20 cellular contexts compared by ENCODE assay signal in the genomic region with DNA sequence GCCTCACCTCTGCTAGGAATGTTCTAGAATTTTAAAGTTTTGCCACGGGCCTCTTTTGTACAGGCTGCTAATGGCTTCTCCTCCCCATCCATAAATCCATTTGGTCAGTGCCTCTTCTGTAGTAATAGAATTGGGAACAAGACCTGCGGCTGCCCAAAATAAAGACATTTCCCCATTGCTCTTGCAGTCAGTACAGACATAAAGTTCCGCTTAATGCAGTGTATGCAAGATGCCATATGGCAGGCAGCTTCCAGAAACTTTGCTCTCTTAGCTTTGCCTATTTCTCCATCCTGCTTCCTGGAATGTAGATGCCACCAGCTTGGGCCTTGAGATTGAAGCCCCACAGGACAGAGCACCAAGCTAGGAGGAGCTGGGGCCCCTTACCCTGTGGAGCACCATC. TPM values are rescaled to one million over a fixed set of nuclear protein-coding genes. Genes with fewer than 3 reads are reported as not detected.
DNase-seq lines count a peak whose midpoint lies in the region; ATAC-seq and TF ChIP-seq lines count a peak whose summit lies in the region.
"Had no signal": no experiment of that assay in that cellular context is flagged by ENCODE, and none has a peak within 500 bp of the region (broad histone marks: within the 10 kb centered on the region; RNA-seq: fewer than 3 reads in every experiment).

No MANE protein-coding gene starts in this region.

- POLR2A ChIA-PET in activated CD8-positive, alpha-beta T cell treated with anti-CD3 and anti-CD28 coated beads for 36 hours (lab: Charles Lee), result no interaction called here
- POLR2A ChIA-PET in CD8-positive, alpha-beta T cell (lab: Charles Lee), result no interaction called here

- no peaks in the 10 kb centered on the region for H3K27me3 ChIP-seq in BLaER1 treated with 17β-estradiol and CSF1 and Interleukin-3, amounts not matched to agents 10 nM and 100 nM
- no peaks in the 10 kb centered on the region for H3K27me3 ChIP-seq in CD8-positive, alpha-beta T cell (ENCODE audit: insufficient read depth, low read length)

- no peaks in the 10 kb centered on the region for H3K9me3 ChIP-seq in BLaER1 treated with 17β-estradiol and CSF1 and Interleukin-3, amounts not matched to agents 10 nM and 100 nM (replicated peaks in 1 of 11)
- no peaks in the 10 kb centered on the region for H3K9me3 ChIP-seq in CD8-positive, alpha-beta T cell (ENCODE audit: low read length)
- H3K9me3 ChIP-seq: HAP-1 had no signal

- TF ChIP-seq CTCF in activated CD8-positive, alpha-beta T cell treated with anti-CD3 and anti-CD28 coated beads for 36 hours (IDR thresholded peaks at IDR 0.05), result no peak
- TF ChIP-seq CTCF in CD8-positive, alpha-beta T cell (IDR thresholded peaks at IDR 0.05), result no peak

- no peak for ATAC-seq in activated CD8-positive, alpha-beta T cell treated with anti-CD3 and anti-CD28 coated beads for 36 hours
- ATAC-seq in CD8-positive, alpha-beta T cell, result no peak

- no peaks in the 10 kb centered on the region; a peak in 1 of 22 replicates for H3K36me3 ChIP-seq in BLaER1 treated with 17β-estradiol and CSF1 and Interleukin-3, amounts not matched to agents 10 nM and 100 nM
- H3K36me3 ChIP-seq in CD8-positive, alpha-beta T cell (ENCODE audit: insufficient read depth, low read length), result no peaks in the 10 kb centered on the region
- H3K36me3 ChIP-seq: HAP-1 had no signal

- H3K27ac ChIP-seq in BLaER1 treated with 17β-estradiol and CSF1 and Interleukin-3, amounts not matched to agents 10 nM and 100 nM, result peak overlapping the region in 9 of 11 experiments; percentile 2 to 92 (median 75); a peak in 14 of 22 replicates
- H3K27ac ChIP-seq in CD8-positive, alpha-beta T cell (ENCODE audit: low read depth, low read length), result no peak overlapping the region

- CTCF ChIA-PET in activated CD8-positive, alpha-beta T cell treated with anti-CD3 and anti-CD28 coated beads for 36 hours (lab: Charles Lee), result no interaction called here
- CTCF ChIA-PET in CD8-positive, alpha-beta T cell (lab: Charles Lee), result interaction anchor here (2.7 kb wide), 1 partner anchor 68 kb away, joined by 7 read pairs; no protein-coding TSS in a partner anchor

- no peaks in the 10 kb centered on the region for H4K20me1 ChIP-seq in BLaER1 treated with 17β-estradiol and CSF1 and Interleukin-3, amounts not matched to agents 10 nM and 100 nM

- intact Hi-C loops in dendritic cell treated with granulocyte-macrophage colony-stimulating factor and Interleukin-4, amounts not matched to agents 40 ng/mL and 50 ng/mL, for 4 days (cut with micrococcal nuclease), result no loop called here
- intact Hi-C loops in activated CD8-positive, alpha-beta T cell treated with anti-CD3 and anti-CD28 coated beads for 36 hours (cut with micrococcal nuclease), result no loop called here
- intact Hi-C loops in CD8-positive, alpha-beta T cell (cut with DNase I, micrococcal nuclease), result no loop called here

- peaks cover 45% of the 10 kb centered on the region for H3K4me1 Mint-ChIP-seq in dendritic cell treated with granulocyte-macrophage colony-stimulating factor and Interleukin-4, amounts not matched to agents 40 ng/mL and 50 ng/mL, for 4 days (ENCODE audit: low read depth)
- H3K4me1 Mint-ChIP-seq in activated CD8-positive, alpha-beta T cell treated with anti-CD3 and anti-CD28 coated beads for 36 hours (ENCODE audit: low read depth), result peaks cover 3% of the 10 kb centered on the region
- peaks cover 16% of the 10 kb centered on the region for H3K4me1 Mint-ChIP-seq in CD8-positive, alpha-beta T cell (ENCODE audit: low read depth)

- H3K9ac ChIP-seq in BLaER1 treated with 17β-estradiol and CSF1 and Interleukin-3, amounts not matched to agents 10 nM and 100 nM, result peak overlapping the region in 4 of 11 experiments; percentile 1 to 66 (median 26); a peak in 4 of 22 replicates

- peak overlapping the region; percentile 33 to 93 (median 81) for H3K4me2 ChIP-seq in BLaER1 treated with 17β-estradiol and CSF1 and Interleukin-3, amounts not matched to agents 10 nM and 100 nM

- H3K9me3 Mint-ChIP-seq in dendritic cell treated with granulocyte-macrophage colony-stimulating factor and Interleukin-4, amounts not matched to agents 40 ng/mL and 50 ng/mL, for 4 days, result no peaks in the 10 kb centered on the region
- H3K9me3 Mint-ChIP-seq in activated CD8-positive, alpha-beta T cell treated with anti-CD3 and anti-CD28 coated beads for 36 hours, result no peaks in the 10 kb centered on the region
- no peaks in the 10 kb centered on the region for H3K9me3 Mint-ChIP-seq in CD8-positive, alpha-beta T cell
- H3K9me3 Mint-ChIP-seq: CD4-positive, alpha-beta T cell had no signal

- peak; percentile 49 for DNase-seq in MV-4-11 (lab: John Stamatoyannopoulos, UW)
- DNase-seq in pons (ENCODE audit: low spot score), result peak; percentile 45
- no peak for DNase-seq in activated CD8-positive, alpha-beta T cell treated with anti-CD3 and anti-CD28 coated beads for 36 hours
- no peak for DNase-seq in CD8-positive, alpha-beta T cell
- no peak for DNase-seq in stimulated activated CD4-positive, alpha-beta T cell treated with anti-CD3 and anti-CD28 coated beads, Interleukin-4, amount 100 ng/mL, for 4 hours
- DNase-seq in SHP77 treated with DMSO at 0.1 percent for 48 hours (lab: John Stamatoyannopoulos, UW), result no peak
- DNase-seq: Calu3; CD4-positive, alpha-beta T cell; DMS53; NCI-H1048; NCI-H1436 treated with DMSO at 0.1 percent for 48 hours; NCI-H2029 treated with DMSO at 0.1 percent for 48 hours; NCI-H2171 treated with DMSO at 0.1 percent for 48 hours; NCI-H748 treated with DMSO at 0.1 percent for 48 hours had no signal

- peak overlapping the region; percentile 45 for H3K27ac Mint-ChIP-seq in dendritic cell treated with granulocyte-macrophage colony-stimulating factor and Interleukin-4, amounts not matched to agents 40 ng/mL and 50 ng/mL, for 4 days
- H3K27ac Mint-ChIP-seq in activated CD8-positive, alpha-beta T cell treated with anti-CD3 and anti-CD28 coated beads for 36 hours, result no peak overlapping the region
- no peak overlapping the region for H3K27ac Mint-ChIP-seq in CD8-positive, alpha-beta T cell
- H3K27ac Mint-ChIP-seq: CD4-positive, alpha-beta T cell had no signal

- no peaks in the 10 kb centered on the region for H3K36me3 Mint-ChIP-seq in dendritic cell treated with granulocyte-macrophage colony-stimulating factor and Interleukin-4, amounts not matched to agents 40 ng/mL and 50 ng/mL, for 4 days (ENCODE audit: low read depth)
- H3K36me3 Mint-ChIP-seq in activated CD8-positive, alpha-beta T cell treated with anti-CD3 and anti-CD28 coated beads for 36 hours (ENCODE audit: low read depth), result no peaks in the 10 kb centered on the region
- H3K36me3 Mint-ChIP-seq in CD8-positive, alpha-beta T cell, result no peaks in the 10 kb centered on the region

- no peak overlapping the region for H3K4me3 Mint-ChIP-seq in dendritic cell treated with granulocyte-macrophage colony-stimulating factor and Interleukin-4, amounts not matched to agents 40 ng/mL and 50 ng/mL, for 4 days
- H3K4me3 Mint-ChIP-seq in activated CD8-positive, alpha-beta T cell treated with anti-CD3 and anti-CD28 coated beads for 36 hours, result no peak overlapping the region
- H3K4me3 Mint-ChIP-seq in CD8-positive, alpha-beta T cell, result no peak overlapping the region
- H3K4me3 Mint-ChIP-seq: CD4-positive, alpha-beta T cell had no signal

- H3K4me1 ChIP-seq in BLaER1 treated with 17β-estradiol and CSF1 and Interleukin-3, amounts not matched to agents 10 nM and 100 nM, result peaks cover 81 to 100% (median 92%) of the 10 kb centered on the region in 10 experiments
- no peaks in the 10 kb centered on the region for H3K4me1 ChIP-seq in CD8-positive, alpha-beta T cell (ENCODE audit: insufficient read depth, low read length)

- H3K4me3 ChIP-seq in BLaER1 treated with 17β-estradiol and CSF1 and Interleukin-3, amounts not matched to agents 10 nM and 100 nM, result no peak overlapping the region
- no peak overlapping the region for H3K4me3 ChIP-seq in CD8-positive, alpha-beta T cell (ENCODE audit: low read depth, low read length)
- H3K4me3 ChIP-seq: HAP-1 had no signal

- peaks cover 2% of the 10 kb centered on the region for H3K27me3 Mint-ChIP-seq in dendritic cell treated with granulocyte-macrophage colony-stimulating factor and Interleukin-4, amounts not matched to agents 40 ng/mL and 50 ng/mL, for 4 days
- H3K27me3 Mint-ChIP-seq in activated CD8-positive, alpha-beta T cell treated with anti-CD3 and anti-CD28 coated beads for 36 hours, result peaks cover 17% of the 10 kb centered on the region
- H3K27me3 Mint-ChIP-seq in CD8-positive, alpha-beta T cell (ENCODE audit: low read depth), result peaks cover 36% of the 10 kb centered on the region

RNA-seq across cellular contexts. Expression of a gene that starts 3.7 kb away (rescaled TPM):
- not detected for total RNA-seq in activated CD8-positive, alpha-beta T cell treated with anti-CD3 and anti-CD28 coated beads for 36 hours
- total RNA-seq in CD8-positive, alpha-beta T cell, result not detected
- total RNA-seq: A673; CD4-positive, alpha-beta T cell; NCI-H460 had no signal

RNA-seq across cellular contexts. Expression of a gene that starts 46.9 kb away (rescaled TPM):
- under 1 TPM in 1 of 2 experiments, not detected in 1; 0.20 TPM for total RNA-seq in activated CD8-positive, alpha-beta T cell treated with anti-CD3 and anti-CD28 coated beads for 36 hours
- not detected for total RNA-seq in CD8-positive, alpha-beta T cell
- total RNA-seq: A673; Calu3; CD4-positive, alpha-beta T cell; NCI-H460; RPMI7951 had no signal

RNA-seq across cellular contexts. Expression of a gene that starts 55.8 kb away (rescaled TPM):
- 1 to 10 TPM; 3.4 to 4.7 TPM for total RNA-seq in activated CD8-positive, alpha-beta T cell treated with anti-CD3 and anti-CD28 coated beads for 36 hours
- total RNA-seq in CD8-positive, alpha-beta T cell, result 1 to 10 TPM; 1.9 to 2.9 TPM

Comparison
In these comparisons a context has a peak if more than half of its experiments do, and no peak if none do; other contexts are left out.
1. DNase-seq: peak in MV-4-11 (single experiment) and pons (single experiment); none in activated CD8-positive, alpha-beta T cell treated with anti-CD3 and anti-CD28 coated beads for 36 hours (single experiment), CD8-positive, alpha-beta T cell (0 of 7), stimulated activated CD4-positive, alpha-beta T cell treated with anti-CD3 and anti-CD28 coated beads, Interleukin-4, amount 100 ng/mL, for 4 hours (0 of 2) and SHP77 treated with DMSO at 0.1 percent for 48 hours (single experiment).